Comparison of ENCODE assay signal across 13 cellular contexts in genomic region chrX:7084841-7085240, GRCh38.
"Had no signal": no experiment of that assay in that cellular context is flagged by ENCODE, and none has a peak within 500 bp of the region (broad histone marks: within the 10 kb centered on the region; RNA-seq: fewer than 3 reads in every experiment).

No MANE protein-coding gene starts in this region.

- H3K4me3 ChIP-seq: dorsolateral prefrontal cortex, lower lobe of right lung, right atrium auricular region, thyroid gland had no signal

- H3K27ac ChIP-seq: dorsolateral prefrontal cortex, lower lobe of right lung, right atrium auricular region, thyroid gland had no signal

- H3K27me3 ChIP-seq: dorsolateral prefrontal cortex, right atrium auricular region, thyroid gland had no signal

- H3K4me1 ChIP-seq: lower lobe of right lung, right atrium auricular region had no signal

- FAIRE-seq: small intestine, urothelium cell line had no signal

- H3K36me3 ChIP-seq: lower lobe of right lung, right atrium auricular region, thyroid gland had no signal

- H3K4me3 Mint-ChIP-seq: activated T-cell treated with anti-CD3 and anti-CD28 coated beads, Interleukin-2, amount 50 U/mL, for 4 hours had no signal

- H3K9me3 Mint-ChIP-seq: activated T-cell treated with anti-CD3 and anti-CD28 coated beads, Interleukin-2, amount 50 U/mL, for 4 hours had no signal

- DNase-seq: activated CD4-positive, alpha-beta T cell treated with anti-CD3 and anti-CD28 coated beads, Interleukin-2, amount 50 U/mL, for 4 hours; activated CD4-positive, CD25-positive, alpha-beta regulatory T cell treated with anti-CD3 and anti-CD28 coated beads, Interleukin-2, amount 50 U/mL, for 72 hours; activated T-cell treated with anti-CD3 and anti-CD28 coated beads, Interleukin-2, amount 50 U/mL, for 4 hours; aorta; dorsolateral prefrontal cortex; hypothalamus; lower lobe of right lung; midbrain; nucleus accumbens; small intestine; thyroid gland had no signal

- H3K9me3 ChIP-seq: lower lobe of right lung, right atrium auricular region, thyroid gland had no signal
